In genomic region chr6:109865968-109866367, GRCh38 we compare ENCODE assay signal across 26 cellular contexts.
DNase-seq lines count a peak whose midpoint lies in the region; ATAC-seq, FAIRE-seq and TF ChIP-seq lines count a peak whose summit lies in the region.
"Had no signal": no experiment of that assay in that cellular context is flagged by ENCODE, and none has a peak within 500 bp of the region (broad histone marks: within the 10 kb centered on the region; RNA-seq: fewer than 3 reads in every experiment).

No MANE protein-coding gene starts in this region.

- DNase-seq in COLO668 (lab: John Stamatoyannopoulos, UW; ENCODE audit: unreplicated experiment) = peak; percentile 11
- DNase-seq in GM06990 (ENCODE audit: extremely low read depth, insufficient read length) = peak; percentile 17
- peak; percentile 8 for DNase-seq in M059J (ENCODE audit: low read depth)
- peak in 1 of 4 experiments; percentile 16 for DNase-seq in K562 (ENCODE audit: extremely low read depth in 1 of 4, low spot score in 3 of 4)
- DNase-seq in SW480 (ENCODE audit: low spot score) = no peak
- DNase-seq: activated gamma-delta T cell; activated naive CD8-positive, alpha-beta T cell treated with anti-CD3 and anti-CD28 coated beads, Interleukin-2, amount 10 ng/mL, durations not matched to agents 7 days and 5 days; activated T-cell treated with anti-CD3 and anti-CD28 coated beads, Interleukin-2, amount 50 U/mL, for 1 hour; Calu3; EL; foreskin keratinocyte; heart right ventricle; Kasumi-1; left colon; NCI-H1694; NCI-H2171 treated with DMSO at 0.1 percent for 48 hours; NCI-H510A treated with DMSO at 0.1 percent for 48 hours; right cardiac atrium; spleen; T-helper 2 cell had no signal

- no peak for FAIRE-seq in K562 (lab: Jason Lieb, UNC)

- 2% methylated on average over 4 of the region's 4 CpGs for WGBS in K562 (ENCODE audit: insufficient coverage, low coverage, missing lambda C conversion rate)

- H3K27me3 ChIP-seq in GM06990 (replicated peaks; ENCODE audit: control insufficient read depth, insufficient read depth, low read length) = no peaks in the 10 kb centered on the region; the same call in 1 of the 2 replicates
- no peaks in the 10 kb centered on the region for H3K27me3 ChIP-seq in K562 (ENCODE audit: control insufficient read depth in 2 of 2, insufficient read depth in 2 of 2, low read length in 2 of 2)
- H3K27me3 ChIP-seq: esophagus muscularis mucosa, foreskin keratinocyte, heart right ventricle, spleen had no signal

- BruUV-seq in K562 (replicated peaks; lab: Mats Ljungman, UMichigan) = no TSS peak

- H3K9me1 ChIP-seq in K562 (ENCODE audit: control insufficient read depth, insufficient read depth, low read length) = no peaks in the 10 kb centered on the region

- in situ Hi-C loops in K562 (cut with MboI) = no loop called here

- no peak for TF ChIP-seq CTCF in GM06990 (IDR thresholded peaks at IDR 0.05; ENCODE audit: insufficient read depth, low read length, poor library complexity, severe bottlenecking)
- peak; percentile 26 to 38 (median 38); a peak in 2 of 6 replicates for TF ChIP-seq CTCF in K562 (IDR thresholded peaks at IDR 0.05 in 2 of 3, conservative IDR thresholded peaks at IDR 0.05 in 1 of 3; ENCODE audit: insufficient read depth in 2 of 3, low read depth in 1 of 3, low read length in 3 of 3)

- no peaks in the 10 kb centered on the region for H4K20me1 ChIP-seq in K562 (replicated peaks; ENCODE audit: control insufficient read depth, insufficient read depth, low read length)

- TF ChIP-seq EP300 in K562 (IDR thresholded peaks at IDR 0.05; ENCODE audit: low read length) = no peak

- no peak overlapping the region for H2AFZ ChIP-seq in K562 (ENCODE audit: low read depth, low read length)

- CTCF ChIA-PET in K562 (lab: Yijun Ruan, JAX; ENCODE audit: low intra/inter-chr PET ratio) = no interaction called here

- TF ChIP-seq RAD21 in K562 (CRISPR knock-in tag; conservative IDR thresholded peaks at IDR 0.05 in 1 of 2, IDR thresholded peaks at IDR 0.05 in 1 of 2) = peak; percentile 23 to 47; a peak in 2 of 4 replicates

- POLR2A ChIA-PET in K562 (lab: Yijun Ruan, JAX) = no interaction called here

- no peak overlapping the region for H3K4me3 ChIP-seq in GM06990 (replicated peaks; ENCODE audit: low read depth, low read length)
- no peak overlapping the region for H3K4me3 ChIP-seq in K562
- H3K4me3 ChIP-seq: esophagus muscularis mucosa, heart right ventricle, SK-N-MC, spleen had no signal

- ATAC-seq in K562 (peak; percentile 61; the same call in 2 of the 3 replicates), HG02840 (IDR thresholded peaks at IDR 0.05; ENCODE audit: low FRiP score, unreplicated experiment) (no peak), GM18511 (IDR thresholded peaks at IDR 0.05; ENCODE audit: unreplicated experiment) (no peak)
- ATAC-seq: foreskin keratinocyte, heart right ventricle, left colon, right cardiac atrium had no signal

- TF ChIP-seq POLR2A in K562 (conservative IDR thresholded peaks at IDR 0.05) = no peak

- H3K36me3 ChIP-seq in GM06990 (ENCODE audit: control insufficient read depth, insufficient read depth, low read length) (no peaks in the 10 kb centered on the region), K562 (ENCODE audit: control insufficient read depth, insufficient read depth, low read length) (no peaks in the 10 kb centered on the region)
- H3K36me3 ChIP-seq: esophagus muscularis mucosa, heart right ventricle, spleen had no signal

- no peaks in the 10 kb centered on the region for H3K79me2 ChIP-seq in K562 (ENCODE audit: control insufficient read depth, insufficient read depth, low read length)

- no peak overlapping the region for H3K27ac ChIP-seq in K562 (ENCODE audit: extremely low read depth, low read depth, low read length)
- H3K27ac ChIP-seq: C4-2B, esophagus muscularis mucosa, foreskin keratinocyte, heart right ventricle, HL-60, SK-N-MC, spleen had no signal

- intact Hi-C loops in K562 (cut with micrococcal nuclease) = no loop called here

- H3K4me1 ChIP-seq in K562 (replicated peaks in 1 of 2; ENCODE audit: control insufficient read depth in 2 of 2, insufficient read depth in 2 of 2, low read length in 2 of 2) = no peaks in the 10 kb centered on the region
- H3K4me1 ChIP-seq: foreskin keratinocyte, spleen had no signal

- no peaks in the 10 kb centered on the region for H3K9me3 ChIP-seq in K562 (replicated peaks; ENCODE audit: control insufficient read depth, insufficient read depth, low read depth, low read length)

- no peak overlapping the region for H3K4me2 ChIP-seq in K562 (ENCODE audit: insufficient read depth, low read length)

- no peak overlapping the region for H3K9ac ChIP-seq in K562 (ENCODE audit: insufficient read depth in 1 of 2, low read depth in 2 of 2, low read length in 2 of 2)

TF ChIP-seq in K562, 482 proteins besides CTCF, POLR2A, EP300 and RAD21:
- TF ChIP-seq HDAC8 (tag; IDR thresholded peaks at IDR 0.05) = no peak
- no peak for TF ChIP-seq HOXB6 (CRISPR knock-in tag; IDR thresholded peaks at IDR 0.05; ENCODE audit: borderline replicate concordance)
- TF ChIP-seq ZNF24 (IDR thresholded peaks at IDR 0.05) = no peak
- no peak for TF ChIP-seq HDAC6 (IDR thresholded peaks at IDR 0.05; ENCODE audit: low read depth, low read length)
- TF ChIP-seq TAF1 (IDR thresholded peaks at IDR 0.05; ENCODE audit: control insufficient read depth, extremely low read depth, insufficient read depth, low read length, severe bottlenecking) = no peak
- no peak for TF ChIP-seq SAP30 (IDR thresholded peaks at IDR 0.05; ENCODE audit: borderline replicate concordance, insufficient read depth, low read depth, low read length, poor library complexity, severe bottlenecking)
- TF ChIP-seq SOX6 (IDR thresholded peaks at IDR 0.05) = no peak
- no peak for TF ChIP-seq TARDBP (IDR thresholded peaks at IDR 0.05)
